15 cellular contexts compared by ENCODE assay signal in the genomic region with DNA sequence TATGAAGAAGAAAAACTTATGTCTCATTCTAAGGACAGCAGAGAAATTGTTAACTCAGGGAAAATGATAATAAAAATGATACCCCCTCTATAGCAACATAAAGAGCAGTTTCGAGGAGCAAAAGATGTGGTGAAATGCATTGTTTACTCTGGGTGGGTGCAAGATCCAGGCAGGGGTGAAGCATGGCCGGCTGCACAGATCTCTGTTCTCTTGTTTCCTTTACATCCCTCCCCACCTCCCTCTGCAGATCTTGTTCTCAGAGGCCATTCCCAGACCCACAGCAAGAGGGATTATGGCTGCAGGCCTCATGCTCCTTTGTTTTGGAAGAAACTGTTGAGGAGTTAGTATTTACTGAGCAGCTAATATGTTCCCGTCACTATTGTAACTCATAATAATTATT. TPM values are rescaled to one million over a fixed set of nuclear protein-coding genes. Genes with fewer than 3 reads are reported as not detected.
DNase-seq lines count a peak whose midpoint lies in the region; ATAC-seq, FAIRE-seq and TF ChIP-seq lines count a peak whose summit lies in the region.
"Had no signal": no experiment of that assay in that cellular context is flagged by ENCODE, and none has a peak within 500 bp of the region (broad histone marks: within the 10 kb centered on the region; RNA-seq: fewer than 3 reads in every experiment).

No MANE protein-coding gene starts in this region.

- no peaks in the 10 kb centered on the region for H3K27me3 Mint-ChIP-seq in activated CD4-positive, alpha-beta memory T cell treated with anti-CD3 and anti-CD28 coated beads for 36 hours
- peaks cover 6% of the 10 kb centered on the region for H3K27me3 Mint-ChIP-seq in type B pancreatic cell

- POLR2A ChIA-PET in HepG2 (lab: Yijun Ruan, JAX): interaction anchor here (0.6 kb wide), 1 partner anchor 253 kb away, joined by 4 read pairs; no protein-coding TSS in a partner anchor
- POLR2A ChIA-PET in activated CD4-positive, alpha-beta memory T cell treated with anti-CD3 and anti-CD28 coated beads for 36 hours (lab: Charles Lee): interaction anchor here (1.2 kb wide), 1 partner anchor 59 kb away, joined by 3 read pairs; no protein-coding TSS in a partner anchor

- no peak for TF ChIP-seq POLR2A in HepG2 (IDR thresholded peaks at IDR 0.05; ENCODE audit: insufficient read depth in 1 of 2, low read depth in 2 of 2, low read length in 2 of 2)
- no peak for TF ChIP-seq POLR2A in right lobe of liver (IDR thresholded peaks at IDR 0.05)

- H3K27me3 ChIP-seq in HepG2 (ENCODE audit: control insufficient read depth in 1 of 2, insufficient read depth in 2 of 2, low read length in 2 of 2) (no peaks in the 10 kb centered on the region), right lobe of liver (no peaks in the 10 kb centered on the region), hepatocyte (no peaks in the 10 kb centered on the region), mesenchymal stem cell (ENCODE audit: control insufficient read depth in 1 of 2, insufficient read depth in 1 of 2, low read length in 2 of 2) (no peaks in the 10 kb centered on the region)

- H3K4me1 ChIP-seq in HepG2 (ENCODE audit: insufficient read depth, low read length): peaks cover 40% of the 10 kb centered on the region
- peaks cover 0 to 11% (median 3%) of the 10 kb centered on the region in 4 donors for H3K4me1 ChIP-seq in right lobe of liver
- peaks cover 9% of the 10 kb centered on the region for H3K4me1 ChIP-seq in hepatocyte (ENCODE audit: insufficient read depth)
- peaks cover 2% of the 10 kb centered on the region for H3K4me1 ChIP-seq in mesenchymal stem cell (ENCODE audit: control insufficient read depth, insufficient read depth, low read depth, low read length)

- H4K91ac ChIP-seq in mesenchymal stem cell (ENCODE audit: low read length): no peak overlapping the region

- DNase-seq in HepG2 (ENCODE audit: low spot score) (no peak), right lobe of liver (no peak), hepatocyte (ENCODE audit: low spot score) (no peak), type B pancreatic cell (ENCODE audit: extremely low spot score, unreplicated experiment) (no peak), mesenchymal stem cell (no peak)
- no peak for DNase-seq in activated CD4-positive, alpha-beta memory T cell treated with anti-CD3 and anti-CD28 coated beads for 36 hours
- DNase-seq: activated CD4-positive, alpha-beta T cell treated with anti-CD3 and anti-CD28 coated beads, Interleukin-2, amount 50 U/mL, for 1 hour; DMS79; NCI-H187; NCI-H526 treated with DMSO at 0.1 percent for 48 hours; stimulated activated CD4-positive, alpha-beta T cell treated with anti-CD3 and anti-CD28 coated beads, Interleukin-15, amount 100 ng/mL, for 24 hours had no signal

- FAIRE-seq in HepG2 (lab: Jason Lieb, UNC): no peak
- FAIRE-seq: keratinocyte had no signal

- H3K14ac ChIP-seq in mesenchymal stem cell (ENCODE audit: low read length in 2 of 2): no peak overlapping the region

- ATAC-seq in HepG2: no peak
- no peak for ATAC-seq in right lobe of liver
- no peak for ATAC-seq in GM21515 (IDR thresholded peaks at IDR 0.05; ENCODE audit: unreplicated experiment)
- ATAC-seq in HG02642 (IDR thresholded peaks at IDR 0.05; ENCODE audit: poor library complexity, unreplicated experiment): no peak

- 49% methylated on average over 3 of the region's 3 CpGs for WGBS in HepG2 (ENCODE audit: low lambda C conversion rate)
- WGBS in right lobe of liver (ENCODE audit: insufficient coverage, low coverage, low lambda C conversion rate, missing lambda C conversion rate): 62% methylated on average over 3 of the region's 3 CpGs
- WGBS in hepatocyte (ENCODE audit: low lambda C conversion rate, missing lambda C conversion rate): 66% methylated on average over 3 of the region's 3 CpGs
- no CpG with 5 or more reads among the region's 3 CpGs for WGBS in mesenchymal stem cell

- H3K9me3 Mint-ChIP-seq in activated CD4-positive, alpha-beta memory T cell treated with anti-CD3 and anti-CD28 coated beads for 36 hours: no peaks in the 10 kb centered on the region
- no peaks in the 10 kb centered on the region for H3K9me3 Mint-ChIP-seq in type B pancreatic cell

- no TSS peak for BruUV-seq in HepG2 (replicated peaks; lab: Mats Ljungman, UMichigan)

- H4K8ac ChIP-seq in mesenchymal stem cell (ENCODE audit: low read length): no peak overlapping the region

- H2BK120ac ChIP-seq in mesenchymal stem cell (ENCODE audit: low read depth, low read length): no peak overlapping the region

- TF ChIP-seq RAD21 in HepG2 (CRISPR knock-in tag; IDR thresholded peaks at IDR 0.05): no peak

- no peak overlapping the region for H2BK5ac ChIP-seq in mesenchymal stem cell (ENCODE audit: low read depth, low read length, poor library complexity, severe bottlenecking)

- no peaks in the 10 kb centered on the region for H3K9me2 ChIP-seq in hepatocyte (replicated peaks; ENCODE audit: insufficient read depth)

- no peak overlapping the region for H3K27ac ChIP-seq in HepG2 (ENCODE audit: extremely low read length, insufficient read depth, low read length)
- no peak overlapping the region for H3K27ac ChIP-seq in right lobe of liver
- no peak overlapping the region for H3K27ac ChIP-seq in hepatocyte
- H3K27ac ChIP-seq in mesenchymal stem cell (ENCODE audit: low read length, poor library complexity, severe bottlenecking): no peak overlapping the region
- H3K27ac ChIP-seq: thoracic aorta had no signal

- peak overlapping the region; percentile 47 for H3K4me3 Mint-ChIP-seq in activated CD4-positive, alpha-beta memory T cell treated with anti-CD3 and anti-CD28 coated beads for 36 hours
- H3K4me3 Mint-ChIP-seq in type B pancreatic cell: peak overlapping the region; percentile 68

- H2BK15ac ChIP-seq in mesenchymal stem cell (ENCODE audit: low read depth, poor library complexity, severe bottlenecking): no peak overlapping the region

- H3K4me2 ChIP-seq in HepG2 (ENCODE audit: low read depth, low read length) (peak overlapping the region; percentile 22), hepatocyte (peak overlapping the region; percentile 78), mesenchymal stem cell (ENCODE audit: low read length, poor library complexity, severe bottlenecking) (no peak overlapping the region)

- H3K36me3 ChIP-seq in HepG2 (replicated peaks in 1 of 2; ENCODE audit: control insufficient read depth in 1 of 2, insufficient read depth in 2 of 2, low read length in 2 of 2): peaks cover 1 to 3% of the 10 kb centered on the region in 2 experiments; a peak in 1 of 5 replicates
- H3K36me3 ChIP-seq in right lobe of liver: peaks cover 0 to 19% (median 4%) of the 10 kb centered on the region in 4 donors
- H3K36me3 ChIP-seq in hepatocyte (replicated peaks; ENCODE audit: insufficient read depth, low read depth): no peaks in the 10 kb centered on the region
- peaks cover 8 to 33% of the 10 kb centered on the region in 2 experiments for H3K36me3 ChIP-seq in mesenchymal stem cell (ENCODE audit: control insufficient read depth in 1 of 2, insufficient read depth in 2 of 2, low read depth in 1 of 2, low read length in 2 of 2)

- in situ Hi-C loops in HepG2 (cut with HindIII; ENCODE audit: extremely low pct_ligation_motif_present, low pct_unique_long_range_greater_than_20kb): no loop called here

- no peak for TF ChIP-seq CTCF in HepG2 (CRISPR knock-in tag; IDR thresholded peaks at IDR 0.05)
- no peak for TF ChIP-seq CTCF in right lobe of liver (IDR thresholded peaks at IDR 0.05)
- TF ChIP-seq CTCF in hepatocyte (IDR thresholded peaks at IDR 0.05; ENCODE audit: poor library complexity): no peak
- TF ChIP-seq CTCF in type B pancreatic cell (conservative IDR thresholded peaks at IDR 0.05): no peak

- no peak overlapping the region for H2AFZ ChIP-seq in HepG2 (ENCODE audit: low read length)
- H2AFZ ChIP-seq in hepatocyte: no peak overlapping the region
- H2AFZ ChIP-seq in mesenchymal stem cell (ENCODE audit: low read depth, low read length): no peak overlapping the region

- H3K79me1 ChIP-seq in mesenchymal stem cell (replicated peaks; ENCODE audit: low read length, poor library complexity, severe bottlenecking): peaks cover 2% of the 10 kb centered on the region

- no peak overlapping the region for H3K23ac ChIP-seq in mesenchymal stem cell (ENCODE audit: low read length in 2 of 2)

- no peak overlapping the region for H3K4ac ChIP-seq in mesenchymal stem cell (ENCODE audit: low read depth in 1 of 2, low read length in 2 of 2)

- no peaks in the 10 kb centered on the region for H4K20me1 ChIP-seq in HepG2 (ENCODE audit: insufficient read depth, low read length)
- no peaks in the 10 kb centered on the region for H4K20me1 ChIP-seq in hepatocyte (ENCODE audit: insufficient read depth, poor library complexity, severe bottlenecking)

- H2BK12ac ChIP-seq in mesenchymal stem cell (ENCODE audit: low read length in 2 of 2): no peak overlapping the region

- no peak overlapping the region for H3K18ac ChIP-seq in mesenchymal stem cell (ENCODE audit: low read depth in 1 of 2, low read length in 2 of 2)

- H2AK5ac ChIP-seq in mesenchymal stem cell (ENCODE audit: low read length, severe bottlenecking): no peak overlapping the region

- H3K9me3 ChIP-seq in HepG2 (ENCODE audit: low read length): no peaks in the 10 kb centered on the region
- H3K9me3 ChIP-seq in right lobe of liver: no peaks in the 10 kb centered on the region
- H3K9me3 ChIP-seq in hepatocyte (ENCODE audit: low read depth): no peaks in the 10 kb centered on the region
- H3K9me3 ChIP-seq in mesenchymal stem cell (ENCODE audit: control insufficient read depth, low read length): no peaks in the 10 kb centered on the region
- H3K9me3 ChIP-seq: thoracic aorta had no signal

- no peak overlapping the region for H3K27ac Mint-ChIP-seq in activated CD4-positive, alpha-beta memory T cell treated with anti-CD3 and anti-CD28 coated beads for 36 hours
- no peak overlapping the region for H3K27ac Mint-ChIP-seq in type B pancreatic cell

- TF ChIP-seq EP300 in HepG2 (IDR thresholded peaks at IDR 0.05; ENCODE audit: low read depth in 2 of 2, low read length in 2 of 2) (no peak), HepG2 (CRISPR knock-in tag; IDR thresholded peaks at IDR 0.05; ENCODE audit: borderline replicate concordance) (no peak)

- H3K9ac ChIP-seq in HepG2 (ENCODE audit: insufficient read depth, low read depth, low read length) (no peak overlapping the region), mesenchymal stem cell (ENCODE audit: low read length) (no peak overlapping the region)

- H3K4me1 Mint-ChIP-seq in activated CD4-positive, alpha-beta memory T cell treated with anti-CD3 and anti-CD28 coated beads for 36 hours (ENCODE audit: low read depth): peaks cover 50% of the 10 kb centered on the region
- H3K4me1 Mint-ChIP-seq in type B pancreatic cell (ENCODE audit: unreplicated experiment): peaks cover 14% of the 10 kb centered on the region

- H3K4me3 ChIP-seq in HepG2 (replicated peaks in 1 of 3; ENCODE audit: insufficient read depth in 1 of 3, low read depth in 2 of 3, low read length in 3 of 3) (no peak overlapping the region), right lobe of liver (no peak overlapping the region), hepatocyte (no peak overlapping the region), mesenchymal stem cell (ENCODE audit: insufficient read depth in 1 of 2, low read depth in 1 of 2, low read length in 2 of 2) (no peak overlapping the region)

- intact Hi-C loops in HepG2 (cut with micrococcal nuclease; ENCODE audit: unreplicated experiment) (loop anchor here (5.0 kb wide), 1 partner anchor 53 kb away; a partner anchor contains a TSS), right lobe of liver (cut with DNase I) (no loop called here)
- intact Hi-C loops in activated CD4-positive, alpha-beta memory T cell treated with anti-CD3 and anti-CD28 coated beads for 36 hours (cut with micrococcal nuclease): loop anchor here (2.0 kb wide), 4 partner anchors 17 to 71 kb away; a partner anchor contains a TSS

- peaks cover 23% of the 10 kb centered on the region for H3K36me3 Mint-ChIP-seq in activated CD4-positive, alpha-beta memory T cell treated with anti-CD3 and anti-CD28 coated beads for 36 hours
- H3K36me3 Mint-ChIP-seq in type B pancreatic cell: peaks cover 8% of the 10 kb centered on the region

- CTCF ChIA-PET in HepG2 (lab: Yijun Ruan, JAX; ENCODE audit: low intra/inter-chr PET ratio, low total read pairs): no interaction called here
- CTCF ChIA-PET in activated CD4-positive, alpha-beta memory T cell treated with anti-CD3 and anti-CD28 coated beads for 36 hours (lab: Charles Lee): no interaction called here

- H3K79me2 ChIP-seq in HepG2 (ENCODE audit: insufficient read depth, low read length) (peaks cover 2% of the 10 kb centered on the region), hepatocyte (peaks cover 11% of the 10 kb centered on the region)

RNA-seq across cellular contexts. Expression of a gene that starts 1.8 kb away (rescaled TPM):
- 8.1 and 13.3 TPM in 2 replicates for total RNA-seq in HepG2 (2016; rRNA removed; fragmentation: Illumina TruSeq; extraction: Trizol)
- 3.0 and 3.2 TPM in 2 replicates for total RNA-seq in HepG2 (2016; cell fraction: cytosol; rRNA removed; fragmentation: Illumina TruSeq; extraction: Trizol; ENCODE audit: low read depth)
- 8.0 and 11.8 TPM in 2 replicates for total RNA-seq in HepG2 (2016; cell fraction: insoluble cytoplasmic fraction; rRNA removed; fragmentation: Illumina TruSeq; extraction: Trizol)
- 7.8 and 8.0 TPM in 2 replicates for total RNA-seq in HepG2 (2016; cell fraction: membrane; rRNA removed; fragmentation: Illumina TruSeq; extraction: Trizol)
- total RNA-seq in HepG2 (2016; cell fraction: nucleus; rRNA removed; fragmentation: Illumina TruSeq; extraction: Trizol): 15.9 and 17.1 TPM in 2 replicates
- polyA plus RNA-seq in HepG2 (2011; rRNA removed): 14.0 and 17.0 TPM in 2 replicates
- polyA plus RNA-seq in HepG2 (2011; cell fraction: cytosol; rRNA removed): 6.9 and 9.3 TPM in 2 replicates
- polyA plus RNA-seq in HepG2 (2011; cell fraction: nucleus; rRNA removed): 29.0 and 46.1 TPM in 2 replicates
- polyA plus RNA-seq in HepG2 (2012): 9.4 and 11.5 TPM in 2 replicates
- 0.54 and 0.75 TPM in 2 replicates for polyA plus RNA-seq in HepG2 (2016; cell fraction: cytosol; fragmentation: Illumina TruSeq; extraction: Trizol; ENCODE audit: low read depth)
- polyA plus RNA-seq in HepG2 (2016; cell fraction: insoluble cytoplasmic fraction; fragmentation: Illumina TruSeq; extraction: Trizol; ENCODE audit: low read depth): 4.6 and 4.8 TPM in 2 replicates
- polyA plus RNA-seq in HepG2 (2016; cell fraction: membrane; fragmentation: Illumina TruSeq; extraction: Trizol; ENCODE audit: low read depth): 2.4 and 2.5 TPM in 2 replicates
- polyA plus RNA-seq in HepG2 (2016; cell fraction: nucleus; fragmentation: Illumina TruSeq; extraction: Trizol; ENCODE audit: insufficient read depth, low read depth): 27.2 and 30.6 TPM in 2 replicates
- 46.1 and 68.9 TPM in 2 replicates for polyA minus RNA-seq in HepG2 (2011; rRNA and poly(A)+ RNA removed; ENCODE audit: low replicate concordance)
- 8.0 and 8.9 TPM in 2 replicates for polyA minus RNA-seq in HepG2 (2011; cell fraction: cytosol; rRNA and poly(A)+ RNA removed)
- polyA minus RNA-seq in HepG2 (2011; cell fraction: nucleus; rRNA and poly(A)+ RNA removed): 17.8 and 27.4 TPM in 2 replicates
- 10 to 100 TPM in 4 of 6 experiments, 1 to 10 TPM in 2; 9.0 to 15.9 (median 10.6) TPM for total RNA-seq in right lobe of liver
- total RNA-seq in activated CD4-positive, alpha-beta memory T cell treated with anti-CD3 and anti-CD28 coated beads for 36 hours: 10 to 100 TPM; 36.5 to 39.0 TPM
- total RNA-seq in hepatocyte: 18.4 and 20.4 TPM in 2 replicates
- 10.9 and 12.9 TPM in 2 replicates for polyA plus RNA-seq in hepatocyte
- total RNA-seq in type B pancreatic cell (ENCODE audit: low replicate concordance): 19.6 and 19.9 TPM in 2 replicates
- 17.7 TPM for polyA plus RNA-seq in mesenchymal stem cell (2013, experiment 1 of 2)
- 18.2 TPM for polyA plus RNA-seq in mesenchymal stem cell (2013, experiment 2 of 2)

RNA-seq across cellular contexts. Expression of a gene that starts 21.0 kb away (rescaled TPM):
- total RNA-seq in HepG2 (2016; rRNA removed; fragmentation: Illumina TruSeq; extraction: Trizol): 6.0 and 12.2 TPM in 2 replicates
- total RNA-seq in HepG2 (2016; cell fraction: cytosol; rRNA removed; fragmentation: Illumina TruSeq; extraction: Trizol; ENCODE audit: low read depth): 2.6 and 2.7 TPM in 2 replicates
- total RNA-seq in HepG2 (2016; cell fraction: insoluble cytoplasmic fraction; rRNA removed; fragmentation: Illumina TruSeq; extraction: Trizol): 5.9 and 11.3 TPM in 2 replicates
- 3.3 and 3.6 TPM in 2 replicates for total RNA-seq in HepG2 (2016; cell fraction: membrane; rRNA removed; fragmentation: Illumina TruSeq; extraction: Trizol)
- total RNA-seq in HepG2 (2016; cell fraction: nucleus; rRNA removed; fragmentation: Illumina TruSeq; extraction: Trizol): 18.5 and 19.7 TPM in 2 replicates
- 10.8 and 15.4 TPM in 2 replicates for polyA plus RNA-seq in HepG2 (2011; rRNA removed)
- 8.1 and 9.6 TPM in 2 replicates for polyA plus RNA-seq in HepG2 (2011; cell fraction: cytosol; rRNA removed)
- 24.5 and 30.2 TPM in 2 replicates for polyA plus RNA-seq in HepG2 (2011; cell fraction: nucleus; rRNA removed)
- polyA plus RNA-seq in HepG2 (2012): 8.5 and 8.6 TPM in 2 replicates
- 0.77 and 0.96 TPM in 2 replicates for polyA plus RNA-seq in HepG2 (2016; cell fraction: cytosol; fragmentation: Illumina TruSeq; extraction: Trizol; ENCODE audit: low read depth)
- 4.7 and 5.5 TPM in 2 replicates for polyA plus RNA-seq in HepG2 (2016; cell fraction: insoluble cytoplasmic fraction; fragmentation: Illumina TruSeq; extraction: Trizol; ENCODE audit: low read depth)
- 1.7 and 2.0 TPM in 2 replicates for polyA plus RNA-seq in HepG2 (2016; cell fraction: membrane; fragmentation: Illumina TruSeq; extraction: Trizol; ENCODE audit: low read depth)
- polyA plus RNA-seq in HepG2 (2016; cell fraction: nucleus; fragmentation: Illumina TruSeq; extraction: Trizol; ENCODE audit: insufficient read depth, low read depth): 17.6 and 22.8 TPM in 2 replicates
- 2.5 and 22.6 TPM in 2 replicates for polyA minus RNA-seq in HepG2 (2011; rRNA and poly(A)+ RNA removed; ENCODE audit: low replicate concordance)
- 6.1 and 6.4 TPM in 2 replicates for polyA minus RNA-seq in HepG2 (2011; cell fraction: cytosol; rRNA and poly(A)+ RNA removed)
- 29.2 and 34.7 TPM in 2 replicates for polyA minus RNA-seq in HepG2 (2011; cell fraction: nucleus; rRNA and poly(A)+ RNA removed)
- total RNA-seq in right lobe of liver: 1 to 10 TPM; 1.9 to 5.3 (median 3.7) TPM
- total RNA-seq in activated CD4-positive, alpha-beta memory T cell treated with anti-CD3 and anti-CD28 coated beads for 36 hours: 10 to 100 TPM; 22.3 to 25.8 TPM
- total RNA-seq in hepatocyte: 12.8 and 17.3 TPM in 2 replicates
- 8.2 and 10.6 TPM in 2 replicates for polyA plus RNA-seq in hepatocyte
- total RNA-seq in type B pancreatic cell (ENCODE audit: low replicate concordance): 8.7 and 21.6 TPM in 2 replicates
- polyA plus RNA-seq in mesenchymal stem cell (2013, experiment 1 of 2): 14.4 TPM
- polyA plus RNA-seq in mesenchymal stem cell (2013, experiment 2 of 2): 13.8 TPM

RNA-seq across cellular contexts. Expression of a gene that starts 36.4 kb away (rescaled TPM):
- 2.9 and 4.3 TPM in 2 replicates for total RNA-seq in HepG2 (2016; rRNA removed; fragmentation: Illumina TruSeq; extraction: Trizol)
- total RNA-seq in HepG2 (2016; cell fraction: cytosol; rRNA removed; fragmentation: Illumina TruSeq; extraction: Trizol; ENCODE audit: low read depth): 1.1 and 1.8 TPM in 2 replicates
- 4.0 and 5.3 TPM in 2 replicates for total RNA-seq in HepG2 (2016; cell fraction: insoluble cytoplasmic fraction; rRNA removed; fragmentation: Illumina TruSeq; extraction: Trizol)
- total RNA-seq in HepG2 (2016; cell fraction: membrane; rRNA removed; fragmentation: Illumina TruSeq; extraction: Trizol): 1.1 and 2.7 TPM in 2 replicates
- total RNA-seq in HepG2 (2016; cell fraction: nucleus; rRNA removed; fragmentation: Illumina TruSeq; extraction: Trizol): 10.3 and 12.7 TPM in 2 replicates
- polyA plus RNA-seq in HepG2 (2011; rRNA removed): 5.0 and 6.3 TPM in 2 replicates
- polyA plus RNA-seq in HepG2 (2011; cell fraction: cytosol; rRNA removed): 2.3 and 3.7 TPM in 2 replicates
- polyA plus RNA-seq in HepG2 (2011; cell fraction: nucleus; rRNA removed): 12.9 and 22.9 TPM in 2 replicates
- 3.7 and 5.2 TPM in 2 replicates for polyA plus RNA-seq in HepG2 (2012)
- 0.26 and 0.36 TPM in 2 replicates for polyA plus RNA-seq in HepG2 (2016; cell fraction: cytosol; fragmentation: Illumina TruSeq; extraction: Trizol; ENCODE audit: low read depth)
- polyA plus RNA-seq in HepG2 (2016; cell fraction: insoluble cytoplasmic fraction; fragmentation: Illumina TruSeq; extraction: Trizol; ENCODE audit: low read depth): 1.9 and 2.2 TPM in 2 replicates
- 0.65 and 0.73 TPM in 2 replicates for polyA plus RNA-seq in HepG2 (2016; cell fraction: membrane; fragmentation: Illumina TruSeq; extraction: Trizol; ENCODE audit: low read depth)
- 13.4 and 14.1 TPM in 2 replicates for polyA plus RNA-seq in HepG2 (2016; cell fraction: nucleus; fragmentation: Illumina TruSeq; extraction: Trizol; ENCODE audit: insufficient read depth, low read depth)
- polyA minus RNA-seq in HepG2 (2011; rRNA and poly(A)+ RNA removed; ENCODE audit: low replicate concordance): 8.0 and 29.3 TPM in 2 replicates
- 1.1 and 1.4 TPM in 2 replicates for polyA minus RNA-seq in HepG2 (2011; cell fraction: cytosol; rRNA and poly(A)+ RNA removed)
- 10.0 and 27.5 TPM in 2 replicates for polyA minus RNA-seq in HepG2 (2011; cell fraction: nucleus; rRNA and poly(A)+ RNA removed)
- 10 to 100 TPM in 3 of 6 experiments, 1 to 10 TPM in 3; 5.2 to 13.8 (median 9.1) TPM for total RNA-seq in right lobe of liver
- 10 to 100 TPM; 31.3 to 36.0 TPM for total RNA-seq in activated CD4-positive, alpha-beta memory T cell treated with anti-CD3 and anti-CD28 coated beads for 36 hours
- 3.8 and 7.5 TPM in 2 replicates for total RNA-seq in hepatocyte
- 3.9 and 4.3 TPM in 2 replicates for polyA plus RNA-seq in hepatocyte
- total RNA-seq in type B pancreatic cell (ENCODE audit: low replicate concordance): 3.8 and 8.7 TPM in 2 replicates
- 14.3 TPM for polyA plus RNA-seq in mesenchymal stem cell (2013, experiment 1 of 2)
- 15.1 TPM for polyA plus RNA-seq in mesenchymal stem cell (2013, experiment 2 of 2)

RNA-seq across cellular contexts. Expression of a gene that starts 38.9 kb away (rescaled TPM):
- total RNA-seq in HepG2 (2016; rRNA removed; fragmentation: Illumina TruSeq; extraction: Trizol) (18.9 and 21.3 TPM in 2 replicates), right lobe of liver (10 to 100 TPM in 5 of 6 experiments, 1 to 10 TPM in 1; 7.7 to 21.6 (median 15.4) TPM), hepatocyte (8.3 and 10.8 TPM in 2 replicates), type B pancreatic cell (ENCODE audit: low replicate concordance) (13.1 and 16.4 TPM in 2 replicates)
- 3.4 and 4.3 TPM in 2 replicates for total RNA-seq in HepG2 (2016; cell fraction: cytosol; rRNA removed; fragmentation: Illumina TruSeq; extraction: Trizol; ENCODE audit: low read depth)
- total RNA-seq in HepG2 (2016; cell fraction: insoluble cytoplasmic fraction; rRNA removed; fragmentation: Illumina TruSeq; extraction: Trizol): 17.8 and 20.4 TPM in 2 replicates
- 13.3 and 13.9 TPM in 2 replicates for total RNA-seq in HepG2 (2016; cell fraction: membrane; rRNA removed; fragmentation: Illumina TruSeq; extraction: Trizol)
- total RNA-seq in HepG2 (2016; cell fraction: nucleus; rRNA removed; fragmentation: Illumina TruSeq; extraction: Trizol): 16.6 and 20.6 TPM in 2 replicates
- polyA plus RNA-seq in HepG2 (2011; rRNA removed) (36.2 and 36.3 TPM in 2 replicates), hepatocyte (6.5 and 7.4 TPM in 2 replicates)
- 28.2 and 31.2 TPM in 2 replicates for polyA plus RNA-seq in HepG2 (2011; cell fraction: cytosol; rRNA removed)
- polyA plus RNA-seq in HepG2 (2011; cell fraction: nucleus; rRNA removed): 36.5 and 54.5 TPM in 2 replicates
- polyA plus RNA-seq in HepG2 (2012): 22.7 and 24.1 TPM in 2 replicates
- polyA plus RNA-seq in HepG2 (2016; cell fraction: cytosol; fragmentation: Illumina TruSeq; extraction: Trizol; ENCODE audit: low read depth): 3.2 and 3.3 TPM in 2 replicates
- polyA plus RNA-seq in HepG2 (2016; cell fraction: insoluble cytoplasmic fraction; fragmentation: Illumina TruSeq; extraction: Trizol; ENCODE audit: low read depth): 14.2 and 14.4 TPM in 2 replicates
- 8.3 and 9.3 TPM in 2 replicates for polyA plus RNA-seq in HepG2 (2016; cell fraction: membrane; fragmentation: Illumina TruSeq; extraction: Trizol; ENCODE audit: low read depth)
- polyA plus RNA-seq in HepG2 (2016; cell fraction: nucleus; fragmentation: Illumina TruSeq; extraction: Trizol; ENCODE audit: insufficient read depth, low read depth): 33.8 and 37.9 TPM in 2 replicates
- polyA minus RNA-seq in HepG2 (2011; rRNA and poly(A)+ RNA removed; ENCODE audit: low replicate concordance): 35.9 and 51.8 TPM in 2 replicates
- 12.0 and 17.2 TPM in 2 replicates for polyA minus RNA-seq in HepG2 (2011; cell fraction: cytosol; rRNA and poly(A)+ RNA removed)
- 21.9 and 35.8 TPM in 2 replicates for polyA minus RNA-seq in HepG2 (2011; cell fraction: nucleus; rRNA and poly(A)+ RNA removed)
- 10 to 100 TPM; 59.5 to 64.8 TPM for total RNA-seq in activated CD4-positive, alpha-beta memory T cell treated with anti-CD3 and anti-CD28 coated beads for 36 hours
- polyA plus RNA-seq in mesenchymal stem cell (2013, experiment 1 of 2): 31.1 TPM
- 32.3 TPM for polyA plus RNA-seq in mesenchymal stem cell (2013, experiment 2 of 2)

RNA-seq across cellular contexts. Expression of a gene that starts 53.9 kb away (rescaled TPM):
- total RNA-seq in HepG2 (2016; rRNA removed; fragmentation: Illumina TruSeq; extraction: Trizol): 9.1 and 16.4 TPM in 2 replicates
- total RNA-seq in HepG2 (2016; cell fraction: cytosol; rRNA removed; fragmentation: Illumina TruSeq; extraction: Trizol; ENCODE audit: low read depth): 2.8 and 3.8 TPM in 2 replicates
- 9.2 and 15.3 TPM in 2 replicates for total RNA-seq in HepG2 (2016; cell fraction: insoluble cytoplasmic fraction; rRNA removed; fragmentation: Illumina TruSeq; extraction: Trizol)
- total RNA-seq in HepG2 (2016; cell fraction: membrane; rRNA removed; fragmentation: Illumina TruSeq; extraction: Trizol): 5.5 and 6.0 TPM in 2 replicates
- 18.6 and 21.3 TPM in 2 replicates for total RNA-seq in HepG2 (2016; cell fraction: nucleus; rRNA removed; fragmentation: Illumina TruSeq; extraction: Trizol)
- polyA plus RNA-seq in HepG2 (2011; rRNA removed): 30.4 and 35.0 TPM in 2 replicates
- 23.7 and 28.2 TPM in 2 replicates for polyA plus RNA-seq in HepG2 (2011; cell fraction: cytosol; rRNA removed)
- polyA plus RNA-seq in HepG2 (2011; cell fraction: nucleus; rRNA removed): 33.3 and 38.3 TPM in 2 replicates
- polyA plus RNA-seq in HepG2 (2012): 18.7 and 23.0 TPM in 2 replicates
- polyA plus RNA-seq in HepG2 (2016; cell fraction: cytosol; fragmentation: Illumina TruSeq; extraction: Trizol; ENCODE audit: low read depth): 2.6 and 3.2 TPM in 2 replicates
- polyA plus RNA-seq in HepG2 (2016; cell fraction: insoluble cytoplasmic fraction; fragmentation: Illumina TruSeq; extraction: Trizol; ENCODE audit: low read depth): 11.1 TPM in 2 replicates
- 3.3 and 3.5 TPM in 2 replicates for polyA plus RNA-seq in HepG2 (2016; cell fraction: membrane; fragmentation: Illumina TruSeq; extraction: Trizol; ENCODE audit: low read depth)
- 49.0 and 49.2 TPM in 2 replicates for polyA plus RNA-seq in HepG2 (2016; cell fraction: nucleus; fragmentation: Illumina TruSeq; extraction: Trizol; ENCODE audit: insufficient read depth, low read depth)
- 23.9 and 31.6 TPM in 2 replicates for polyA minus RNA-seq in HepG2 (2011; rRNA and poly(A)+ RNA removed; ENCODE audit: low replicate concordance)
- polyA minus RNA-seq in HepG2 (2011; cell fraction: cytosol; rRNA and poly(A)+ RNA removed): 10.4 and 12.6 TPM in 2 replicates
- 25.0 and 37.0 TPM in 2 replicates for polyA minus RNA-seq in HepG2 (2011; cell fraction: nucleus; rRNA and poly(A)+ RNA removed)
- total RNA-seq in right lobe of liver: 1 to 10 TPM; 3.6 to 8.3 (median 5.2) TPM
- 10 to 100 TPM; 17.6 to 19.6 TPM for total RNA-seq in activated CD4-positive, alpha-beta memory T cell treated with anti-CD3 and anti-CD28 coated beads for 36 hours
- 20.0 and 21.4 TPM in 2 replicates for total RNA-seq in hepatocyte
- 14.9 and 17.9 TPM in 2 replicates for polyA plus RNA-seq in hepatocyte
- 18.6 and 23.8 TPM in 2 replicates for total RNA-seq in type B pancreatic cell (ENCODE audit: low replicate concordance)
- 25.5 TPM for polyA plus RNA-seq in mesenchymal stem cell (2013, experiment 1 of 2)
- 25.8 TPM for polyA plus RNA-seq in mesenchymal stem cell (2013, experiment 2 of 2)

Comparison
In these comparisons a context has a peak if more than half of its experiments do, and no peak if none do; other contexts are left out.
1. intact Hi-C loops: an anchor here in HepG2 (5.0 kb wide) and activated CD4-positive, alpha-beta memory T cell treated with anti-CD3 and anti-CD28 coated beads for 36 hours (2.0 kb wide); none called in right lobe of liver.